1 cellular context compared by ENCODE assay signal in genomic region chr6:150004783-150005717, GRCh38.
A peak's percentile ranks its signal among the peaks of the same experiment; 100 is the strongest.
TF ChIP-seq lines count a peak whose summit lies in the region.

No MANE protein-coding gene starts in this region.

TF ChIP-seq in HepG2, 621 proteins besides CTCF, POLR2A, EP300 and RAD21 (continued from another document and continues in another):
- TF ChIP-seq ZNF280D (CRISPR knock-in tag; IDR thresholded peaks at IDR 0.05) (no peak), AKAP8 (CRISPR knock-in tag; IDR thresholded peaks at IDR 0.05) (no peak), GTF2F1 (IDR thresholded peaks at IDR 0.05; ENCODE audit: low read length) (no peak), GABPA (IDR thresholded peaks at IDR 0.05; ENCODE audit: low read depth, low read length) (no peak), GABPA (CRISPR knock-in tag; IDR thresholded peaks at IDR 0.05; ENCODE audit: low read depth) (no peak), ZNF207 (IDR thresholded peaks at IDR 0.05; ENCODE audit: borderline replicate concordance) (no peak), MZF1 (CRISPR knock-in tag; IDR thresholded peaks at IDR 0.05; ENCODE audit: borderline replicate concordance) (no peak), MED8 (CRISPR knock-in tag; IDR thresholded peaks at IDR 0.05; ENCODE audit: insufficient replicate concordance) (peak; percentile 33), PAXIP1 (CRISPR knock-in tag; conservative IDR thresholded peaks at IDR 0.05) (peak; percentile 34; the same call in 1 of the 2 replicates), ZNF598 (CRISPR knock-in tag; IDR thresholded peaks at IDR 0.05; ENCODE audit: borderline replicate concordance) (no peak), MTF1 (CRISPR knock-in tag; IDR thresholded peaks at IDR 0.05) (no peak), ZNF224 (CRISPR knock-in tag; IDR thresholded peaks at IDR 0.05) (no peak), ZNF512B (CRISPR knock-in tag; IDR thresholded peaks at IDR 0.05; ENCODE audit: borderline replicate concordance) (no peak), ZNF773 (CRISPR knock-in tag; IDR thresholded peaks at IDR 0.05; ENCODE audit: borderline replicate concordance) (0 out of 2 replicates have a peak, but pooled peaks have one; percentile 62), BRF2 (CRISPR knock-in tag; IDR thresholded peaks at IDR 0.05) (no peak), BCL3 (CRISPR knock-in tag; IDR thresholded peaks at IDR 0.05) (no peak), SKI (IDR thresholded peaks at IDR 0.05; ENCODE audit: partially characterized antibody) (no peak), E2F5 (CRISPR knock-in tag; conservative IDR thresholded peaks at IDR 0.05) (no peak), MAF1 (CRISPR knock-in tag; IDR thresholded peaks at IDR 0.05; ENCODE audit: borderline replicate concordance) (0 out of 2 replicates have a peak, but pooled peaks have one; percentile 31), TFE3 (CRISPR knock-in tag; IDR thresholded peaks at IDR 0.05) (peak; percentile 75), MEIS2 (CRISPR knock-in tag; IDR thresholded peaks at IDR 0.05) (peak; percentile 66; the same call in 1 of the 2 replicates), HNF1A (IDR thresholded peaks at IDR 0.05; ENCODE audit: low read depth) (no peak), HNF1A (CRISPR knock-in tag; IDR thresholded peaks at IDR 0.05; ENCODE audit: borderline replicate concordance) (0 out of 2 replicates have a peak, but pooled peaks have one; percentile 40), ZNF142 (CRISPR knock-in tag; IDR thresholded peaks at IDR 0.05) (no peak), ZNF816 (CRISPR knock-in tag; IDR thresholded peaks at IDR 0.05; ENCODE audit: borderline replicate concordance) (no peak)
